In the genomic region with DNA sequence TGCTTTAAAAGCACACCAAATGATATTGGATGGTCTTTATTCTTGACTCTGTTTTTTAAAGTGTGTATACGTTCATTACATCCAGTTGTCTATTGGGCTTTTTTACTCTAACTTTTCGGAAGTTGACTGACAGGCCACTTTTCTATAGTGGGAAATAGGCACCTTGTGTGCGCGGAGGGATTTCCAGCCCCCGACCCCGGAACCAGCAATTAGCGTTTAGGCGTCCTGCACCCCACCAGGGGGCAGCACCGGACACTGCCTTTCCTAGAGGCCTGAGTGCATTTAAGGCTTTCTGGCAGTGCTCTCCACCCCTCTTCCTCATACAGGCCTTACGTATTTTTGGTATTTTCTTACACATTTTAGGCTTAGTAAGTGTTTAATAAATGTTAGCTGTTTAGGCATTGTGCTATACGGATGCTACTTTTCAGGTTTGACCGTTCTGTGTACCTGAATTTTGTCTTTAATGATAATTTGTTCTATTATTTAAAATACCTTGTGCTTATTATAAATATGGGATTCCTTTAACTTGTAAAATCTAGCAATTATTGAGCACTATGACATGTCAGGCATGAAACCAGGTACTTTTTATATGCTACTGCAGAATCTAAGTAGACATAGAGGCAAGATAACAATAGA, we compare ENCODE assay signal across 8 cellular contexts.
DNase-seq lines count a peak whose midpoint lies in the region; ATAC-seq and TF ChIP-seq lines count a peak whose summit lies in the region.

No MANE protein-coding gene starts in this region.

- 36 to 42% methylated on average over 12 of the region's 12 CpGs for WGBS in lung, 2 donors

- H3K9me3 ChIP-seq in Karpas-422 (ENCODE audit: low read length) (no peaks in the 10 kb centered on the region), lung (ENCODE audit: control insufficient read depth in 2 of 2, insufficient read depth in 1 of 2, low read length in 1 of 2) (no peaks in the 10 kb centered on the region)

- H3K27me3 ChIP-seq in Karpas-422 (ENCODE audit: low read length) (no peaks in the 10 kb centered on the region), lung (ENCODE audit: control insufficient read depth, insufficient read depth) (no peaks in the 10 kb centered on the region)

- peaks cover 3% of the 10 kb centered on the region; the same call in 1 of the 2 replicates for H3K79me2 ChIP-seq in Karpas-422 (ENCODE audit: low read length)

- no peaks in the 10 kb centered on the region for H4K20me1 ChIP-seq in Karpas-422 (ENCODE audit: insufficient read depth, low read depth, low read length)

- DNase-seq in G401 (ENCODE audit: low spot score) (peak; percentile 27), Karpas-422 (peak; percentile 82), cardiac fibroblast (ENCODE audit: low read depth in 2 of 2) (peak; percentile 62 to 70), lung (ENCODE audit: low spot score) (peak; percentile 38), GDM1 (lab: John Stamatoyannopoulos, UW) (no peak)
- DNase-seq in stimulated activated CD8-positive, alpha-beta memory T cell treated with anti-CD3 and anti-CD28 coated beads, Interleukin-2, amount 100 ng/mL, for 1 hour (ENCODE audit: low read depth in 2 of 2): peak; percentile 18 to 47

- H3K4me3 ChIP-seq in Karpas-422 (ENCODE audit: low read length) (no peak overlapping the region), WI38 (ENCODE audit: low read depth, low read length) (no peak overlapping the region), cardiac fibroblast (replicated peaks in 1 of 2; ENCODE audit: low read depth in 2 of 2, low read length in 2 of 2) (no peak overlapping the region), lung (no peak overlapping the region)

- H3K36me3 ChIP-seq in Karpas-422 (ENCODE audit: insufficient read depth, low read length) (no peaks in the 10 kb centered on the region), lung (ENCODE audit: control insufficient read depth in 2 of 2, insufficient read depth in 2 of 2, low read length in 2 of 2) (no peaks in the 10 kb centered on the region)

- H3K4me1 ChIP-seq in Karpas-422 (ENCODE audit: low read length) (peaks cover 8% of the 10 kb centered on the region), lung (ENCODE audit: control insufficient read depth in 2 of 2, insufficient read depth in 2 of 2, low read length in 2 of 2) (no peaks in the 10 kb centered on the region)

- no peak overlapping the region for H3K27ac ChIP-seq in Karpas-422 (ENCODE audit: low read length)
- H3K27ac ChIP-seq in lung (ENCODE audit: low read depth in 1 of 2, low read length in 1 of 2): no peak overlapping the region

- peak; percentile 58 for TF ChIP-seq CTCF in WI38 (IDR thresholded peaks at IDR 0.05; ENCODE audit: low read depth, low read length)
- peak; percentile 70 for TF ChIP-seq CTCF in cardiac fibroblast (IDR thresholded peaks at IDR 0.05; ENCODE audit: low read depth, low read length)
- TF ChIP-seq CTCF in lung (IDR thresholded peaks at IDR 0.05; ENCODE audit: control extremely low read depth, extremely low read depth): no peak

- no peak overlapping the region for H3K9ac ChIP-seq in Karpas-422 (ENCODE audit: low read length)

- peak; percentile 97 for ATAC-seq in GM21723 (IDR thresholded peaks at IDR 0.05; ENCODE audit: unreplicated experiment)
- no peak for ATAC-seq in lung (ENCODE audit: insufficient read depth, low FRiP score)

- H3K9me2 ChIP-seq in Karpas-422 (replicated peaks; ENCODE audit: insufficient read depth, low read length): no peaks in the 10 kb centered on the region

- no peak overlapping the region for H2AFZ ChIP-seq in Karpas-422 (ENCODE audit: low read length)

- in situ Hi-C loops in G401 (cut with HindIII; ENCODE audit: low sequenced_read_pairs): no loop called here

- H3K4me2 ChIP-seq in Karpas-422 (ENCODE audit: low read depth, low read length, poor library complexity, severe bottlenecking): no peak overlapping the region
